Comparison of ENCODE assay signal across 8 cellular contexts in the genomic region with DNA sequence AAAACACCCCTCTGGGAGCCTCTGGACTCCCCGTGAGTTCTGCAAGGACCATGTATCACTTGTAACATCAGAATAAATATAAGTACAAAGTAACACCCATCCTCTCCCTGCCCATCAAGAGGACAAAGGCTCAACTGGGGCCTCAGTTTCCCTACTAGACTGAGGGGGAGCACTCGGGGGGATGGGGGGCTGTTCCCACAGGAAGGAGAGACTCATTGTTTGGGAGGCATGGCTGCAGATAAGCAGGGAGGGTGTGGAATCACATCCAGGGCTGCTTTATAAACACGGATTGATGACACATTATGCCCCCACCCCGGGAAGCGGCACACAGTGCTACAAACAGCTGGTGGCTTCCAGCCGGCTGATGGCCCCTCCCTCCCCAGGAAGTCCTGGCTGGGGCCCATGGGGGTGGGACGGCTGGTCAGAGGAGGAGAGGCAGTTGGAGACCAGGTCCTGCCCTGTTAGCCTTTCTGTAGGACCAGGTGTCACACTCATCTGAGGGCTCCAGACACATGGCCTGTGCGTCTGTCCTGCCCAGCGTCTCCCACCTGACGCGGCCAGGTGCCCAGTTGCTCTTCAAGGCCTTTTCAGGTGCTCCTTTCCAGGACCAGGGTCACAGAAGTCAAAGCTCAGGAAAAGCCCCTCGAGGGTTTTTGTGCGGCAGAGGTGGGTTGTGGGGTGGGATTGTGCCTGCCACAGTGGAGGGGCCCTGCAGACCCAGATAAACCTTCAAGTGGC. TPM values are rescaled to one million over a fixed set of nuclear protein-coding genes. Genes with fewer than 3 reads are reported as not detected.
A peak's percentile ranks its signal among the peaks of the same experiment; 100 is the strongest.
DNase-seq lines count a peak whose midpoint lies in the region; ATAC-seq and TF ChIP-seq lines count a peak whose summit lies in the region.

No MANE protein-coding gene starts in this region.

- peak overlapping the region; percentile 65 to 87 (median 77) for H3K4me3 Mint-ChIP-seq in naive thymus-derived CD8-positive, alpha-beta T cell

- H3K9me3 ChIP-seq in SJSA1 (replicated peaks): no peaks in the 10 kb centered on the region

- no peaks in the 10 kb centered on the region for H3K27me3 ChIP-seq in SJSA1 (replicated peaks)

- H3K4me3 ChIP-seq in SJSA1: peak overlapping the region; percentile 99

- peaks cover 67% of the 10 kb centered on the region for H3K4me1 ChIP-seq in SJSA1 (replicated peaks)

- POLR2A ChIA-PET in naive thymus-derived CD8-positive, alpha-beta T cell (lab: Charles Lee): interaction anchor here (0.6 to 1.6 kb wide), 4 partner anchors 11 to 23 kb away, joined by 3 to 7 read pairs (median 4); partner anchors contain the start of genes POLR3K and SNRNP25

- no peak for ATAC-seq in naive thymus-derived CD8-positive, alpha-beta T cell
- ATAC-seq in HG03442 (IDR thresholded peaks at IDR 0.05; ENCODE audit: unreplicated experiment) (no peak), HG03520 (IDR thresholded peaks at IDR 0.05; ENCODE audit: unreplicated experiment) (no peak)

- peaks cover 19 to 37% (median 30%) of the 10 kb centered on the region in 4 donors for H3K4me1 Mint-ChIP-seq in naive thymus-derived CD8-positive, alpha-beta T cell

- peak overlapping the region; percentile 84 for H3K27ac ChIP-seq in SJSA1
- peak overlapping the region; percentile 71 for H3K27ac ChIP-seq in epithelial cell of prostate

- H3K36me3 ChIP-seq in SJSA1: peaks cover 33% of the 10 kb centered on the region

- H3K27me3 Mint-ChIP-seq in naive thymus-derived CD8-positive, alpha-beta T cell: peaks cover 9 to 22% (median 15%) of the 10 kb centered on the region in 5 donors

- peaks cover 0 to 7% (median 0%) of the 10 kb centered on the region in 3 donors for H3K36me3 Mint-ChIP-seq in naive thymus-derived CD8-positive, alpha-beta T cell

- peak; percentile 46 for DNase-seq in ACHN
- peak; percentile 63 for DNase-seq in GM13976 (ENCODE audit: low spot score)
- DNase-seq in SJSA1 (ENCODE audit: low read depth in 1 of 2, low spot score in 2 of 2): peak; percentile 88 to 95
- no peak for DNase-seq in epithelial cell of prostate (ENCODE audit: low read depth, low spot score)
- no peak for DNase-seq in naive thymus-derived CD8-positive, alpha-beta T cell
- no peak for DNase-seq in NCI-H2171 treated with DMSO at 0.1 percent for 48 hours (lab: John Stamatoyannopoulos, UW)

- in situ Hi-C loops in ACHN (cut with HindIII; ENCODE audit: low pct_ligation_motif_present, low pct_unique_long_range_greater_than_20kb, low sequenced_read_pairs) (no loop called here), GM13976 (cut with MboI; ENCODE audit: low sequenced_read_pairs, unreplicated experiment) (no loop called here)

- TF ChIP-seq CTCF in GM13976 (IDR thresholded peaks at IDR 0.05; ENCODE audit: borderline replicate concordance, control extremely low read depth, extremely low read depth, insufficient read depth, missing control alignments): no peak

- H3K27ac Mint-ChIP-seq in naive thymus-derived CD8-positive, alpha-beta T cell: peak overlapping the region in 6 of 10 donors; percentile 17 to 80 (median 76)

- no peaks in the 10 kb centered on the region for H3K9me3 Mint-ChIP-seq in naive thymus-derived CD8-positive, alpha-beta T cell

RNA-seq across cellular contexts. Expression of gene MPG, which starts 1.3 kb away (rescaled TPM):
- 102 and 173 TPM in 2 replicates for total RNA-seq in SJSA1 (2014; rRNA removed; shearing (Covaris generic))
- 10 to 100 TPM; 24.5 to 27.2 TPM for total RNA-seq in naive thymus-derived CD8-positive, alpha-beta T cell
- 10 to 100 TPM; 46.0 to 57.7 (median 51.8) TPM for polyA plus RNA-seq in naive thymus-derived CD8-positive, alpha-beta T cell

RNA-seq across cellular contexts. Expression of gene RHBDF1, which starts 4.3 kb away (rescaled TPM):
- total RNA-seq in SJSA1 (2014; rRNA removed; shearing (Covaris generic)): 21.4 and 23.4 TPM in 2 replicates
- not detected for total RNA-seq in naive thymus-derived CD8-positive, alpha-beta T cell
- polyA plus RNA-seq in naive thymus-derived CD8-positive, alpha-beta T cell: under 1 TPM in 1 of 3 donors, not detected in 2; 0.50 TPM

RNA-seq across cellular contexts. Expression of gene SNRNP25, which starts 23.1 kb away (rescaled TPM):
- 30.2 and 37.0 TPM in 2 replicates for total RNA-seq in SJSA1 (2014; rRNA removed; shearing (Covaris generic))
- total RNA-seq in naive thymus-derived CD8-positive, alpha-beta T cell: 10 to 100 TPM in 1 of 2 experiments, 1 to 10 TPM in 1; 9.5 to 11.3 TPM
- 10 to 100 TPM; 20.2 to 30.2 (median 22.3) TPM for polyA plus RNA-seq in naive thymus-derived CD8-positive, alpha-beta T cell

RNA-seq across cellular contexts. Expression of gene POLR3K, which starts 23.3 kb away (rescaled TPM):
- total RNA-seq in SJSA1 (2014; rRNA removed; shearing (Covaris generic)): 10.1 and 20.8 TPM in 2 replicates
- 10 to 100 TPM; 16.2 to 17.1 TPM for total RNA-seq in naive thymus-derived CD8-positive, alpha-beta T cell
- polyA plus RNA-seq in naive thymus-derived CD8-positive, alpha-beta T cell: 10 to 100 TPM; 20.9 to 29.5 (median 23.1) TPM

Comparison
In these comparisons a context has a peak if more than half of its experiments do, and no peak if none do; other contexts are left out.
1. DNase-seq: peak in ACHN (single experiment), GM13976 (single experiment) and SJSA1 (2 of 2); none in epithelial cell of prostate (single experiment), naive thymus-derived CD8-positive, alpha-beta T cell (0 of 10) and NCI-H2171 treated with DMSO at 0.1 percent for 48 hours (single experiment).
2. RNA of gene RHBDF1, which starts 4.3 kb away (total RNA-seq): 21.4 to 23.4 TPM in SJSA1; not detected in naive thymus-derived CD8-positive, alpha-beta T cell; every median in the first group is over 10 times any median in the second.